In the genomic region with DNA sequence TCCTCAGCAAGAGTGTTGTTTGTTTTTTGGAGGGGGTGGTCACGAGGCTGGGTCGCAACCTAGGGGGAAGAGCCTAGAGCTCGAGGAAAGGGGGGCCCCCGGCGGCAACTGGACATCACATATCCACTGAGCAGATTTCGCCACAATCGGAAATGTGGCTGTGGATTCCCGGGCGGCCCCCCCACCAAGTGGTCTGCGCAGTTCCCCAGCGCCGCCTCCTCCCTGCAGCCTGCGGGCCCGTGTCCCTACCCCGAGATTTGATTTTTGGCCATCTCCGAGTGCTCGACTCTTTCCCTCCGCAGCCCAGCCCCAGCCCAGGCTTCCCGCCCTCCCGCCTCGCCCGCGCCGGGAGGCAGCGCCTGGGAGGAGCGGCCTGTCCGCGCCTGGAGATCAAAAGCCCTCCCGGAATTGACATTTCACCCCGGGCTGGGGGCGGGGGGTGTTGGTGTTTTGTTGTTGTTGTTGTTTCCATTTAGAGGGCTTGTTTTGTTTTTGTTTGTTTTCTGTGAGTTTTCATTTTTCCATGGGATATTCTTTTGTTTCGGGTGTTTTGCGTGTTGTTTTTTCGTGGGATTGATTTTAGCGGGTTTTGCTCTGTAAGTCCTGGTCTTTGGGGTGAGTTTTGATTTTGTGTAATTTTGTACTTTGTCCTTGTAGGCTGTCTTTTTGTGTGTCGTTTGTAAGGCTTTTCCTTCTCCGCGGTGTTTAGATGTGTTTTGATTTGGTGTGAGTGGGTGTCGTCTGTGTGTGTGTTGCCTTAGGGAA, we compare ENCODE assay signal across 8 cellular contexts. TPM values are rescaled to one million over a fixed set of nuclear protein-coding genes. Genes with fewer than 3 reads are reported as not detected.
A peak's percentile ranks its signal among the peaks of the same experiment; 100 is the strongest.
DNase-seq lines count a peak whose midpoint lies in the region; ATAC-seq lines count a peak whose summit lies in the region.

No MANE protein-coding gene starts in this region.

- H3K9me3 Mint-ChIP-seq in stimulated activated naive CD8-positive, alpha-beta T cell treated with anti-CD3 and anti-CD28 coated beads, Interleukin-15, Interleukin-2, amounts not matched to agents 100 ng/mL and 50 ng/mL, for 24 hours: no peaks in the 10 kb centered on the region

- no peak overlapping the region for H3K9ac ChIP-seq in iPS-15b (ENCODE audit: low read depth, low read length)

- H3K27me3 ChIP-seq in iPS-15b (ENCODE audit: control insufficient read depth, insufficient read depth, low read length): peaks cover 94% of the 10 kb centered on the region

- peak overlapping the region; percentile 82 for H3K4me3 Mint-ChIP-seq in stimulated activated naive CD8-positive, alpha-beta T cell treated with anti-CD3 and anti-CD28 coated beads, Interleukin-15, Interleukin-2, amounts not matched to agents 100 ng/mL and 50 ng/mL, for 24 hours

- WGBS in urinary bladder: 5% methylated on average over 39 of the region's 39 CpGs

- peaks cover 40% of the 10 kb centered on the region for H3K4me1 Mint-ChIP-seq in stimulated activated naive CD8-positive, alpha-beta T cell treated with anti-CD3 and anti-CD28 coated beads, Interleukin-15, Interleukin-2, amounts not matched to agents 100 ng/mL and 50 ng/mL, for 24 hours (ENCODE audit: low read depth)

- H3K4me3 ChIP-seq in iPS-15b (ENCODE audit: low read depth, low read length) (peak overlapping the region; percentile 68), urinary bladder (ENCODE audit: low read depth, low read length) (peak overlapping the region; percentile 2)

- H3K4me1 ChIP-seq in iPS-15b (ENCODE audit: control insufficient read depth, insufficient read depth, low read length) (peaks cover 13% of the 10 kb centered on the region), urinary bladder (ENCODE audit: insufficient read depth) (no peaks in the 10 kb centered on the region)

- H3K27me3 Mint-ChIP-seq in stimulated activated naive CD8-positive, alpha-beta T cell treated with anti-CD3 and anti-CD28 coated beads, Interleukin-15, Interleukin-2, amounts not matched to agents 100 ng/mL and 50 ng/mL, for 24 hours: peaks cover 84% of the 10 kb centered on the region

- peaks cover 6% of the 10 kb centered on the region for H3K36me3 Mint-ChIP-seq in stimulated activated naive CD8-positive, alpha-beta T cell treated with anti-CD3 and anti-CD28 coated beads, Interleukin-15, Interleukin-2, amounts not matched to agents 100 ng/mL and 50 ng/mL, for 24 hours (ENCODE audit: low read depth)

- ATAC-seq in stimulated activated naive CD8-positive, alpha-beta T cell treated with anti-CD3 and anti-CD28 coated beads, Interleukin-15, Interleukin-2, amounts not matched to agents 100 U/mL and 50 U/mL, for 24 hours: no peak
- no peak for ATAC-seq in left ventricle myocardium superior
- no peak for ATAC-seq in HG02678 (IDR thresholded peaks at IDR 0.05; ENCODE audit: unreplicated experiment)

- intact Hi-C loops in left ventricle myocardium superior (cut with micrococcal nuclease): no loop called here

- H3K36me3 ChIP-seq in iPS-15b (ENCODE audit: control insufficient read depth, insufficient read depth, low read length): no peaks in the 10 kb centered on the region
- H3K36me3 ChIP-seq in urinary bladder (ENCODE audit: insufficient read depth): no peaks in the 10 kb centered on the region

- no peak for DNase-seq in stimulated activated naive CD8-positive, alpha-beta T cell treated with anti-CD3 and anti-CD28 coated beads, Interleukin-15, Interleukin-2, amounts not matched to agents 100 U/mL and 50 U/mL, for 24 hours
- DNase-seq in SW480 (ENCODE audit: low spot score): peak; percentile 25
- DNase-seq in activated effector memory CD4-positive, alpha-beta T cell treated with Interleukin-2 at 50 U/mL for 16 hours: no peak
- DNase-seq in left ventricle myocardium superior: no peak

- H3K9me3 ChIP-seq in iPS-15b (ENCODE audit: control insufficient read depth, insufficient read depth, low read length): no peaks in the 10 kb centered on the region

- H3K27ac ChIP-seq in urinary bladder (ENCODE audit: low read depth): no peak overlapping the region

- peak overlapping the region; percentile 84 for H3K27ac Mint-ChIP-seq in stimulated activated naive CD8-positive, alpha-beta T cell treated with anti-CD3 and anti-CD28 coated beads, Interleukin-15, Interleukin-2, amounts not matched to agents 100 ng/mL and 50 ng/mL, for 24 hours

RNA-seq across cellular contexts. Expression of a gene that starts 1.6 kb away (rescaled TPM):
- 0.26 TPM for total RNA-seq in urinary bladder
- 0.03 TPM for polyA plus RNA-seq in urinary bladder
- total RNA-seq in left ventricle myocardium superior: not detected
